ENCODE assay signal across 8 cellular contexts in genomic region chr1:175146535-175147213, GRCh38. TPM values are rescaled to one million over a fixed set of nuclear protein-coding genes. Genes with fewer than 3 reads are reported as not detected.
DNase-seq lines count a peak whose midpoint lies in the region; ATAC-seq and TF ChIP-seq lines count a peak whose summit lies in the region.

No MANE protein-coding gene starts in this region.

- TF ChIP-seq CTCF in BE2C (IDR thresholded peaks at IDR 0.05; ENCODE audit: low read depth, low read length) (peak; percentile 95), heart right ventricle (IDR thresholded peaks at IDR 0.05) (peak; percentile 49 to 88 (median 81)), retinal pigment epithelial cell (conservative IDR thresholded peaks at IDR 0.05; ENCODE audit: low read depth, low read length) (peak; percentile 95)

- peak; percentile 46 for ATAC-seq in GM19351 (IDR thresholded peaks at IDR 0.05; ENCODE audit: unreplicated experiment)
- ATAC-seq in heart right ventricle = peak; percentile 69 to 86 (median 84)
- ATAC-seq in HG03442 (IDR thresholded peaks at IDR 0.05; ENCODE audit: unreplicated experiment) = no peak

- intact Hi-C loops in heart right ventricle (cut with DNase I) = loop anchor here in 2 of 10 donors (5.0 to 10.0 kb wide), 2 partner anchors 114 to 928 kb away; no protein-coding TSS in a partner anchor

- 32 to 35% methylated on average over 21 of the region's 21 CpGs for WGBS in heart right ventricle, 2 donors

- no peaks in the 10 kb centered on the region for H3K9me3 ChIP-seq in BE2C
- H3K9me3 ChIP-seq in MG63 = no peaks in the 10 kb centered on the region
- no peaks in the 10 kb centered on the region for H3K9me3 ChIP-seq in heart right ventricle

- peak; percentile 82 for DNase-seq in BE2C
- DNase-seq in MG63 = peak; percentile 64
- DNase-seq in SKM-1 treated with dmso at 0.1 percent for 144 hours (lab: John Stamatoyannopoulos, UW; ENCODE audit: unreplicated experiment) = peak; percentile 75
- DNase-seq in activated naive CD4-positive, alpha-beta T cell treated with anti-CD3 and anti-CD28 coated beads, Interleukin-2, amount 50 U/mL, for 16 hours = peak; percentile 73
- DNase-seq in heart right ventricle = peak; percentile 63 to 76
- DNase-seq in retinal pigment epithelial cell (ENCODE audit: low read depth) = peak; percentile 3

- H3K27ac ChIP-seq in heart right ventricle = no peak overlapping the region

- no peak overlapping the region for H3K4me3 ChIP-seq in BE2C (ENCODE audit: low read depth, low read length)
- H3K4me3 ChIP-seq in MG63 = no peak overlapping the region
- H3K4me3 ChIP-seq in heart right ventricle = peak overlapping the region in 1 of 10 donors; percentile 9
- no peak overlapping the region for H3K4me3 ChIP-seq in retinal pigment epithelial cell (ENCODE audit: low read length)

- H3K36me3 ChIP-seq in BE2C (no peaks in the 10 kb centered on the region), MG63 (no peaks in the 10 kb centered on the region), heart right ventricle (no peaks in the 10 kb centered on the region)

- H3K27me3 ChIP-seq in BE2C (peaks cover 12% of the 10 kb centered on the region), MG63 (no peaks in the 10 kb centered on the region), heart right ventricle (peaks cover 0 to 3% (median 0%) of the 10 kb centered on the region in 7 donors)

- H3K4me1 ChIP-seq in BE2C (no peaks in the 10 kb centered on the region), heart right ventricle (peaks cover 0 to 7% (median 0%) of the 10 kb centered on the region in 9 donors)

RNA-seq across cellular contexts. Expression of gene KIAA0040, which starts 45.9 kb away (rescaled TPM):
- not detected for polyA plus RNA-seq in BE2C (2012; ENCODE audit: insufficient read depth, insufficient read length, low read depth)
- total RNA-seq in MG63 (2014; rRNA removed; shearing (Covaris generic); ENCODE audit: low replicate concordance) = 0.66 and 1.2 TPM in 2 replicates
- 10 to 100 TPM in 6 of 10 donors, 1 to 10 TPM in 4; 6.3 to 37.2 (median 11.1) TPM for total RNA-seq in heart right ventricle
- polyA plus RNA-seq in heart right ventricle = 10 to 100 TPM in 1 of 2 donors, 1 to 10 TPM in 1; 8.7 to 13.1 TPM

Comparison
In these comparisons a context has a peak if more than half of its experiments do, and no peak if none do; other contexts are left out.
1. DNase-seq: peak in every context shown above with its lines; median percentile 82 in BE2C; 75 in SKM-1 treated with dmso at 0.1 percent for 144 hours; 73 in activated naive CD4-positive, alpha-beta T cell treated with anti-CD3 and anti-CD28 coated beads, Interleukin-2, amount 50 U/mL, for 16 hours; 70 in heart right ventricle; 64 in MG63; 3 in retinal pigment epithelial cell.